1 cellular context compared by ENCODE assay signal in genomic region chr5:54807421-54807820, GRCh38.
TF ChIP-seq lines count a peak whose summit lies in the region.

No MANE protein-coding gene starts in this region.

TF ChIP-seq in IMR-90, 13 proteins besides CTCF, POLR2A, EP300 and RAD21:
- 0 out of 2 replicates have a peak, but pooled peaks have one; percentile 5 for TF ChIP-seq NFE2L2 (IDR thresholded peaks at IDR 0.05; ENCODE audit: low read depth, low read length)
- TF ChIP-seq CEBPB (IDR thresholded peaks at IDR 0.05; ENCODE audit: low read depth, low read length), result peak; percentile 68
- TF ChIP-seq BHLHE40 (IDR thresholded peaks at IDR 0.05; ENCODE audit: low read depth, low read length), result no peak
- peak; percentile 52; the same call in 1 of the 2 replicates for TF ChIP-seq FOS (IDR thresholded peaks at IDR 0.05; ENCODE audit: low read depth, low read length)
- TF ChIP-seq MAZ (IDR thresholded peaks at IDR 0.05; ENCODE audit: borderline replicate concordance, low read depth, low read length), result no peak
TF ChIP-seq in IMR-90: peak in this region for 3.
